In the genomic region with DNA sequence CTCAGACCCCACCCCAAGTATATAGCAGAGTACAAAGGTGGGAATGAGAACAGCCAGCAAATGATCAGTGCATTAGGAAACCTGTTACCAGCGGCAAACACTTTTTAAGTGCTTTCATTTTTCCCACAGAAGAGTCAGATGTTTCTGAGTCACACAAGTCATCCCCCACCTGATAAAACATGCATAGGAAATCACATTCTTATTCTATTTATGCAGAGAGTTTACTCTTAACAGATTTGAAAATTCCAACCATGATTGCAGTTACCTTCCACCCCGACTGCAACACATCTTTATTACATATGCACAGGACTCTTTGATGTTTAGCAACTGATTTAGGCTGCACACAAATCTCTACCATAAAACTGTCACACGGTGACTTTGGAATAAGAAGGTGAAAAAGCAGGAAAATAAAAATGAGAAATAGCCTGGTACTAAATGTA, we compare ENCODE assay signal across 13 cellular contexts.
DNase-seq lines count a peak whose midpoint lies in the region; FAIRE-seq and TF ChIP-seq lines count a peak whose summit lies in the region.
"Had no signal": no experiment of that assay in that cellular context is flagged by ENCODE, and none has a peak within 500 bp of the region (broad histone marks: within the 10 kb centered on the region; RNA-seq: fewer than 3 reads in every experiment).

No MANE protein-coding gene starts in this region.

- intact Hi-C loops in Calu3 (cut with micrococcal nuclease; ENCODE audit: unreplicated experiment) (no loop called here), endothelial cell of umbilical vein (cut with micrococcal nuclease) (loop anchor here (1.0 to 5.0 kb wide), 4 partner anchors 10 to 93 kb away; no protein-coding TSS in a partner anchor)

- POLR2A ChIA-PET in endothelial cell of umbilical vein (lab: Charles Lee): no interaction called here

- FAIRE-seq in endothelial cell of umbilical vein (lab: Jason Lieb, UNC): peak; percentile 26

- BruUV-seq in Calu3 (replicated peaks; lab: Mats Ljungman, UMichigan) (no TSS peak), endothelial cell of umbilical vein (replicated peaks; lab: Mats Ljungman, UMichigan) (no TSS peak)

- H3K36me3 ChIP-seq in endothelial cell of umbilical vein (ENCODE audit: control insufficient read depth in 2 of 2, extremely low read depth in 1 of 2, insufficient read depth in 2 of 2, low read length in 2 of 2) (no peaks in the 10 kb centered on the region), neural progenitor cell (no peaks in the 10 kb centered on the region)

- peak; percentile 44 for TF ChIP-seq POLR2A in endothelial cell of umbilical vein (IDR thresholded peaks at IDR 0.05; ENCODE audit: low read depth, low read length)

- peaks cover 7% of the 10 kb centered on the region for H3F3A ChIP-seq in neural progenitor cell (ENCODE audit: low read depth)

- H2AFZ ChIP-seq in endothelial cell of umbilical vein (ENCODE audit: low read depth, low read length) (peak overlapping the region; percentile 75), neural progenitor cell (replicated peaks) (no peak overlapping the region)

- no peaks in the 10 kb centered on the region for H3K36me3 Mint-ChIP-seq in Calu3 (ENCODE audit: insufficient read depth, unreplicated experiment)
- H3K36me3 Mint-ChIP-seq in nephron progenitor cell (ENCODE audit: low read depth): no peaks in the 10 kb centered on the region
- no peaks in the 10 kb centered on the region for H3K36me3 Mint-ChIP-seq in neural progenitor cell

- peaks cover 49% of the 10 kb centered on the region for H3K4me1 Mint-ChIP-seq in Calu3 (ENCODE audit: low read depth, unreplicated experiment)
- peaks cover 40% of the 10 kb centered on the region for H3K4me1 Mint-ChIP-seq in nephron progenitor cell
- H3K4me1 Mint-ChIP-seq in neural progenitor cell: peaks cover 6% of the 10 kb centered on the region

- peak overlapping the region; percentile 43 for H3K4me3 Mint-ChIP-seq in Calu3 (ENCODE audit: low read depth, unreplicated experiment)
- peak overlapping the region; percentile 17 for H3K4me3 Mint-ChIP-seq in nephron progenitor cell
- no peak overlapping the region for H3K4me3 Mint-ChIP-seq in neural progenitor cell

- H3K4me3 ChIP-seq in endothelial cell of umbilical vein (replicated peaks in 1 of 3; ENCODE audit: insufficient read depth in 1 of 3, low read depth in 1 of 3, low read length in 3 of 3) (peak overlapping the region in 1 of 3 experiments; percentile 14), neural progenitor cell (no peak overlapping the region)
- H3K4me3 ChIP-seq: BLaER1 treated with 17β-estradiol and CSF1 and Interleukin-3, amounts not matched to agents 10 nM and 100 nM had no signal

- TF ChIP-seq CTCF in Calu3 (IDR thresholded peaks at IDR 0.05; ENCODE audit: unreplicated experiment) (no peak), endothelial cell of umbilical vein (IDR thresholded peaks at IDR 0.05; ENCODE audit: extremely low read depth in 1 of 2, insufficient read depth in 1 of 2, low read depth in 1 of 2, low read length in 2 of 2) (no peak), nephron progenitor cell (IDR thresholded peaks at IDR 0.05) (no peak), neural progenitor cell (IDR thresholded peaks at IDR 0.05) (no peak)

- H3K27me3 ChIP-seq in endothelial cell of umbilical vein (ENCODE audit: control insufficient read depth in 2 of 2, insufficient read depth in 2 of 2, low read length in 2 of 2) (no peaks in the 10 kb centered on the region), neural progenitor cell (no peaks in the 10 kb centered on the region)
- H3K27me3 ChIP-seq: BLaER1 treated with 17β-estradiol and CSF1 and Interleukin-3, amounts not matched to agents 10 nM and 100 nM had no signal

- H3K4me1 ChIP-seq in endothelial cell of umbilical vein (ENCODE audit: control insufficient read depth, extremely low read depth, insufficient read depth, low read length) (peaks cover 44% of the 10 kb centered on the region), neural progenitor cell (no peaks in the 10 kb centered on the region)

- DNase-seq in Calu3 (no peak), RPMI8226 (peak; percentile 16), endothelial cell of umbilical vein (ENCODE audit: low read depth, low spot score) (peak; percentile 93), nephron progenitor cell (peak; percentile 4), neural progenitor cell (ENCODE audit: low spot score) (no peak), NCI-H524 (lab: John Stamatoyannopoulos, UW) (no peak), NCI-H1930 (lab: John Stamatoyannopoulos, UW) (no peak)
- no peak for DNase-seq in stimulated activated CD4-positive, alpha-beta T cell treated with anti-CD3 and anti-CD28 coated beads, Interleukin-2, amount 100 ng/mL, for 24 hours
- DNase-seq: activated CD4-positive, alpha-beta T cell treated with anti-CD3 and anti-CD28 coated beads, Interleukin-2, amount 50 U/mL, for 48 hours; NCI-H2029 treated with DMSO at 0.1 percent for 48 hours; Right ventricle myocardium superior; stimulated activated naive CD4-positive, alpha-beta T cell treated with Interleukin-2 at 50 U/mL for 16 hours had no signal

- no peaks in the 10 kb centered on the region for H3K9me3 ChIP-seq in endothelial cell of umbilical vein (replicated peaks; ENCODE audit: control insufficient read depth, insufficient read depth, low read length)
- H3K9me3 ChIP-seq in neural progenitor cell (ENCODE audit: low read depth): no peaks in the 10 kb centered on the region

- H3K79me2 ChIP-seq in endothelial cell of umbilical vein (ENCODE audit: control insufficient read depth, insufficient read depth, low read length) (no peaks in the 10 kb centered on the region), neural progenitor cell (ENCODE audit: low read depth) (no peaks in the 10 kb centered on the region)

- no peaks in the 10 kb centered on the region for H3K27me3 Mint-ChIP-seq in Calu3 (ENCODE audit: unreplicated experiment)
- H3K27me3 Mint-ChIP-seq in nephron progenitor cell (ENCODE audit: low read depth, poor library complexity): no peaks in the 10 kb centered on the region
- peaks cover 2% of the 10 kb centered on the region for H3K27me3 Mint-ChIP-seq in neural progenitor cell (ENCODE audit: insufficient read depth, low read depth)

- peak overlapping the region; percentile 83 for H3K27ac ChIP-seq in endothelial cell of umbilical vein (ENCODE audit: insufficient read depth, low read depth, low read length)
- no peak overlapping the region for H3K27ac ChIP-seq in neural progenitor cell
- H3K27ac ChIP-seq: BLaER1 treated with 17β-estradiol and CSF1 and Interleukin-3, amounts not matched to agents 10 nM and 100 nM had no signal

- H3K9me1 ChIP-seq in endothelial cell of umbilical vein (replicated peaks; ENCODE audit: control insufficient read depth, extremely low read depth, insufficient read depth, low read length): no peaks in the 10 kb centered on the region

- dilution Hi-C loops in endothelial cell of umbilical vein (cut with MboI; ENCODE audit: extremely low pct_ligation_motif_present, low sequenced_read_pairs): no loop called here

- peak overlapping the region; percentile 60 for H3K9ac ChIP-seq in endothelial cell of umbilical vein (replicated peaks; ENCODE audit: extremely low read depth, insufficient read depth, low read length)
- no peak overlapping the region for H3K9ac ChIP-seq in neural progenitor cell
- H3K9ac ChIP-seq: BLaER1 treated with 17β-estradiol and CSF1 and Interleukin-3, amounts not matched to agents 10 nM and 100 nM had no signal

- peak overlapping the region; percentile 67 for H3K4me2 ChIP-seq in endothelial cell of umbilical vein (ENCODE audit: insufficient read depth, low read length)
- no peak overlapping the region for H3K4me2 ChIP-seq in neural progenitor cell
- H3K4me2 ChIP-seq: BLaER1 treated with 17β-estradiol and CSF1 and Interleukin-3, amounts not matched to agents 10 nM and 100 nM had no signal

- CTCF ChIA-PET in Calu3 (lab: Charles Lee) (interaction anchor here (0.6 kb wide), 1 partner anchor 718 kb away, joined by 3 read pairs; no protein-coding TSS in a partner anchor), endothelial cell of umbilical vein (lab: Charles Lee) (interaction anchor here (0.7 kb wide), 1 partner anchor 34 kb away, joined by 3 read pairs; no protein-coding TSS in a partner anchor)

- H4K20me1 ChIP-seq in endothelial cell of umbilical vein (replicated peaks; ENCODE audit: control insufficient read depth, extremely low read depth, insufficient read depth, low read length) (no peaks in the 10 kb centered on the region), neural progenitor cell (ENCODE audit: low read depth) (no peaks in the 10 kb centered on the region)
- H4K20me1 ChIP-seq: BLaER1 treated with 17β-estradiol and CSF1 and Interleukin-3, amounts not matched to agents 10 nM and 100 nM had no signal

- H3K27ac Mint-ChIP-seq in Calu3 (ENCODE audit: unreplicated experiment): peak overlapping the region; percentile 55
- peak overlapping the region; percentile 84 for H3K27ac Mint-ChIP-seq in nephron progenitor cell
- no peak overlapping the region for H3K27ac Mint-ChIP-seq in neural progenitor cell

- H3K9me3 Mint-ChIP-seq in Calu3 (ENCODE audit: low read depth, unreplicated experiment) (no peaks in the 10 kb centered on the region), nephron progenitor cell (no peaks in the 10 kb centered on the region), neural progenitor cell (no peaks in the 10 kb centered on the region)

TF ChIP-seq in endothelial cell of umbilical vein, 7 proteins besides CTCF, POLR2A, EP300 and RAD21:
- peak; percentile 56 for TF ChIP-seq FOS (IDR thresholded peaks at IDR 0.05; ENCODE audit: borderline replicate concordance, insufficient read depth, low read length)
- TF ChIP-seq MAX (IDR thresholded peaks at IDR 0.05; ENCODE audit: insufficient read depth, insufficient read length): no peak
- no peak for TF ChIP-seq GATA2 (IDR thresholded peaks at IDR 0.05; ENCODE audit: insufficient read depth, insufficient read length, low read depth, low read length)
- peak; percentile 81 for TF ChIP-seq JUN (IDR thresholded peaks at IDR 0.05; ENCODE audit: borderline replicate concordance, insufficient read depth, insufficient read length, low read depth)
- peak; percentile 56 for TF ChIP-seq POLR2AphosphoS5 (IDR thresholded peaks at IDR 0.05; ENCODE audit: insufficient read depth, low read depth, low read length)
- no peak for TF ChIP-seq EZH2 (IDR thresholded peaks at IDR 0.05; ENCODE audit: borderline replicate concordance, low read depth, low read length, severe bottlenecking)

Comparison
In these comparisons a context has a peak if more than half of its experiments do, and no peak if none do; other contexts are left out.
1. DNase-seq: peak in RPMI8226 (single experiment), endothelial cell of umbilical vein (single experiment) and nephron progenitor cell (single experiment); none in Calu3 (single experiment), stimulated activated CD4-positive, alpha-beta T cell treated with anti-CD3 and anti-CD28 coated beads, Interleukin-2, amount 100 ng/mL, for 24 hours (0 of 2), neural progenitor cell (single experiment), NCI-H524 (0 of 2) and NCI-H1930 (0 of 2).